24 cellular contexts compared by ENCODE assay signal in the genomic region with DNA sequence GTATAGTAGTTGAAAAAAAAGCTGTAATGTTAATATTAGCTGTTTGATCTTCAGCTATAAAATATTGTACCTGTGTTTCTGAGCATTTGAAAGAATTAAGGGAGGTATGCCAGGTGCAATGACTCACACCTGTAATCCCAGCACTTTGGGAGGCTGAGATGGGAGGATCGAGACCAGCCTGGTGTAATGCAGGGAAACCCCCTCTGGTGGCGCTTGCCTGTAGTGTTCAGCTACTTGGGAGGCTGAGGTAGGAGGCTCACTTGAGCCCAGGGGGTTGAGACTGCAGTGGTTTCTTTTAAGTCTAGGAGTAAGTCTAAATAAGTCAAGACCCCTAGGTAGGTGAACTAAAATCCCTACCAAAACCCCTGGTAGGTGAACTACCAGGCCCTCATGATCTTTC. TPM values are rescaled to one million over a fixed set of nuclear protein-coding genes. Genes with fewer than 3 reads are reported as not detected.
DNase-seq lines count a peak whose midpoint lies in the region; ATAC-seq and TF ChIP-seq lines count a peak whose summit lies in the region.
"Had no signal": no experiment of that assay in that cellular context is flagged by ENCODE, and none has a peak within 500 bp of the region (broad histone marks: within the 10 kb centered on the region; RNA-seq: fewer than 3 reads in every experiment).

No MANE protein-coding gene starts in this region.

- H3K9me3 ChIP-seq in A673 (ENCODE audit: low read depth, low read length, poor library complexity, severe bottlenecking) (peaks cover 10% of the 10 kb centered on the region), DND-41 (ENCODE audit: insufficient read depth, low read length, severe bottlenecking) (peaks cover 12% of the 10 kb centered on the region), OCI-LY7 (ENCODE audit: low read length) (peaks cover 12% of the 10 kb centered on the region; the same call in 1 of the 2 replicates)
- H3K9me3 ChIP-seq: BE2C, pancreas, SJSA1 had no signal

- peaks cover 87% of the 10 kb centered on the region for H3K36me3 ChIP-seq in A673 (ENCODE audit: insufficient read depth, low read length, poor library complexity, severe bottlenecking)
- peaks cover 98% of the 10 kb centered on the region for H3K36me3 ChIP-seq in DND-41 (ENCODE audit: insufficient read depth, low read length)
- peaks cover 100% of the 10 kb centered on the region for H3K36me3 ChIP-seq in OCI-LY7 (ENCODE audit: insufficient read depth, low read length)

- intact Hi-C loops in A673 (cut with micrococcal nuclease; ENCODE audit: unreplicated experiment) (no loop called here), OCI-LY7 (cut with micrococcal nuclease; ENCODE audit: unreplicated experiment) (no loop called here)

- no peaks in the 10 kb centered on the region for H3K9me2 ChIP-seq in OCI-LY7 (ENCODE audit: insufficient read depth, low read length)

- no peaks in the 10 kb centered on the region for H3K27me3 ChIP-seq in A673 (replicated peaks; ENCODE audit: insufficient read depth, low read depth, low read length, poor library complexity)
- H3K27me3 ChIP-seq in DND-41 (ENCODE audit: insufficient read depth, low read length, poor library complexity): no peaks in the 10 kb centered on the region
- H3K27me3 ChIP-seq: BE2C, hepatocyte, pancreas, SJSA1 had no signal

- POLR2A ChIA-PET in A673 (lab: Charles Lee; ENCODE audit: low non-redundant PET): no interaction called here
- POLR2A ChIA-PET in OCI-LY7 (lab: Charles Lee): interaction anchor here (0.6 to 1.5 kb wide), 2 partner anchors 37 to 52 kb away, joined by 3 to 6 read pairs; partner anchors contain the start of genes C11orf54 and TAF1D
- POLR2A ChIA-PET in HEK293T (lab: Yijun Ruan, JAX): no interaction called here

- H3K4me3 ChIP-seq in A673 (ENCODE audit: low read depth, low read length, poor library complexity, severe bottlenecking) (no peak overlapping the region), DND-41 (ENCODE audit: low read depth in 1 of 2, low read length in 2 of 2) (no peak overlapping the region), OCI-LY7 (ENCODE audit: low read depth, low read length, poor library complexity, severe bottlenecking) (no peak overlapping the region), epithelial cell of esophagus (ENCODE audit: low read length) (no peak overlapping the region)
- H3K4me3 ChIP-seq: hepatocyte, pancreas, SJSA1 had no signal

- no peak overlapping the region for H3K9ac ChIP-seq in DND-41 (ENCODE audit: low read depth, low read length)

- TF ChIP-seq CTCF in A673 (conservative IDR thresholded peaks at IDR 0.05; ENCODE audit: low read depth, low read length) (peak; percentile 34; the same call in 1 of the 2 replicates), DND-41 (IDR thresholded peaks at IDR 0.05; ENCODE audit: borderline replicate concordance, extremely low read depth, low read length, poor library complexity, severe bottlenecking) (peak; percentile 41), OCI-LY7 (conservative IDR thresholded peaks at IDR 0.05; ENCODE audit: low read length) (peak; percentile 36), epithelial cell of esophagus (IDR thresholded peaks at IDR 0.05; ENCODE audit: insufficient read depth, low read depth, low read length, missing control alignments) (peak; percentile 20)

- H2AFZ ChIP-seq in DND-41 (ENCODE audit: low read depth, low read length): no peak overlapping the region
- no peak overlapping the region for H2AFZ ChIP-seq in OCI-LY7 (ENCODE audit: low read length)
- H2AFZ ChIP-seq: hepatocyte had no signal

- BruUV-seq in A673 (replicated peaks; lab: Mats Ljungman, UMichigan): no TSS peak
- no TSS peak for BruUV-seq in OCI-LY7 (replicated peaks; lab: Mats Ljungman, UMichigan)

- H3K4me1 ChIP-seq in A673 (ENCODE audit: insufficient read depth, low read length, poor library complexity, severe bottlenecking) (no peaks in the 10 kb centered on the region), DND-41 (ENCODE audit: insufficient read depth, low read length) (no peaks in the 10 kb centered on the region), OCI-LY7 (ENCODE audit: insufficient read depth, low read length, poor library complexity, severe bottlenecking) (no peaks in the 10 kb centered on the region)
- H3K4me1 ChIP-seq: BE2C, pancreas, SJSA1 had no signal

- peak; percentile 20 for DNase-seq in A673 (ENCODE audit: low spot score)
- peak; percentile 15 for DNase-seq in DND-41
- no peak for DNase-seq in OCI-LY7 (ENCODE audit: low spot score)
- DNase-seq in epithelial cell of esophagus (ENCODE audit: low read depth): no peak
- no peak for DNase-seq in HEK293T (ENCODE audit: extremely low spot score)
- DNase-seq in HPDE6-E6E7 (ENCODE audit: extremely low spot score): no peak
- DNase-seq in NCI-H146 treated with DMSO at 0.1 percent for 48 hours (lab: John Stamatoyannopoulos, UW; ENCODE audit: unreplicated experiment): no peak
- DNase-seq: activated CD8-positive, alpha-beta memory T cell treated with anti-CD3 and anti-CD28 coated beads, Interleukin-2, amount 50 U/mL, for 48 hours; activated effector memory CD4-positive, alpha-beta T cell treated with anti-CD3 and anti-CD28 coated beads, Interleukin-2, amount 50 U/mL, for 16 hours; amygdala; BE2C; cerebellar nuclear complex; GOT3; naive thymus-derived CD4-positive, alpha-beta T cell; NCI-H1092 treated with DMSO at 0.1 percent for 48 hours; NCI-H2107; NCI-H526 treated with DMSO at 0.1 percent for 48 hours; pancreas; stimulated activated CD4-positive, alpha-beta T cell treated with anti-CD3 and anti-CD28 coated beads, Interleukin-4, amount 100 ng/mL, for 4 hours; substantia nigra; T-helper 2 cell had no signal

- H3K27ac ChIP-seq in A673 (ENCODE audit: low read depth, low read length, poor library complexity, severe bottlenecking): no peak overlapping the region
- no peak overlapping the region for H3K27ac ChIP-seq in DND-41 (ENCODE audit: low read length)
- H3K27ac ChIP-seq in OCI-LY7 (ENCODE audit: low read depth, low read length, poor library complexity, severe bottlenecking): no peak overlapping the region
- H3K27ac ChIP-seq: hepatocyte, HL-60, pancreas, SJSA1 had no signal

- 0 out of 3 replicates have a peak, but pooled peaks have one; percentile 22 for ATAC-seq in DND-41 (ENCODE audit: insufficient read depth, low read depth)
- ATAC-seq: naive thymus-derived CD4-positive, alpha-beta T cell; pancreas had no signal

- H4K20me1 ChIP-seq in DND-41 (ENCODE audit: insufficient read depth, low read length) (no peaks in the 10 kb centered on the region), OCI-LY7 (ENCODE audit: insufficient read depth, low read length) (no peaks in the 10 kb centered on the region)

- H3K79me2 ChIP-seq in DND-41 (ENCODE audit: insufficient read depth, low read length) (peaks cover 29% of the 10 kb centered on the region), OCI-LY7 (ENCODE audit: insufficient read depth, low read depth, low read length) (no peaks in the 10 kb centered on the region)

- H3K4me2 ChIP-seq in DND-41 (ENCODE audit: insufficient read depth, low read length): no peak overlapping the region
- no peak overlapping the region for H3K4me2 ChIP-seq in OCI-LY7 (ENCODE audit: low read length)
- H3K4me2 ChIP-seq: hepatocyte had no signal

- CTCF ChIA-PET in A673 (lab: Charles Lee): no interaction called here
- CTCF ChIA-PET in OCI-LY7 (lab: Charles Lee; ENCODE audit: unreplicated experiment): no interaction called here
- CTCF ChIA-PET in HEK293T (lab: Yijun Ruan, JAX): interaction anchor here (0.7 kb wide), 1 partner anchor 468 kb away, joined by 3 read pairs; no protein-coding TSS in a partner anchor

TF ChIP-seq in HEK293T, 16 proteins besides CTCF, POLR2A, EP300 and RAD21:
- no peak for TF ChIP-seq ZNF384 (IDR thresholded peaks at IDR 0.05)
- no peak for TF ChIP-seq ELF4 (IDR thresholded peaks at IDR 0.05)
- no peak for TF ChIP-seq BHLHE40 (IDR thresholded peaks at IDR 0.05; ENCODE audit: borderline replicate concordance)
- TF ChIP-seq CTBP1 (IDR thresholded peaks at IDR 0.05; ENCODE audit: borderline replicate concordance): no peak
- TF ChIP-seq TARDBP (IDR thresholded peaks at IDR 0.05): no peak
- no peak for TF ChIP-seq SUZ12 (IDR thresholded peaks at IDR 0.05)
- no peak for TF ChIP-seq FOXA1 (IDR thresholded peaks at IDR 0.05)
- TF ChIP-seq ARNT (IDR thresholded peaks at IDR 0.05): no peak
- no peak for TF ChIP-seq FOXM1 (IDR thresholded peaks at IDR 0.05; ENCODE audit: borderline replicate concordance)
- TF ChIP-seq HDGF (IDR thresholded peaks at IDR 0.05; ENCODE audit: borderline replicate concordance): no peak
- no peak for TF ChIP-seq FOXK2 (IDR thresholded peaks at IDR 0.05)
- no peak for TF ChIP-seq L3MBTL2 (conservative IDR thresholded peaks at IDR 0.05)
- TF ChIP-seq LEF1 (IDR thresholded peaks at IDR 0.05; ENCODE audit: borderline replicate concordance): no peak
- TF ChIP-seq NFRKB (IDR thresholded peaks at IDR 0.05): no peak
- no peak for TF ChIP-seq SP1 (IDR thresholded peaks at IDR 0.05)
- no peak for TF ChIP-seq PKNOX1 (IDR thresholded peaks at IDR 0.05)

RNA-seq across cellular contexts. Expression of gene TAF1D, which starts 37.1 kb away (rescaled TPM):
- total RNA-seq in A673 (2021) (222 and 275 TPM in 2 replicates), OCI-LY7 (2022) (276 and 285 TPM in 2 replicates)
- total RNA-seq in OCI-LY7 (2014; rRNA removed; shearing (Covaris generic)): 201 and 206 TPM in 2 replicates

RNA-seq across cellular contexts. Expression of gene C11orf54, which starts 37.2 kb away (rescaled TPM):
- 24.3 and 26.2 TPM in 2 replicates for total RNA-seq in A673 (2021)
- total RNA-seq in OCI-LY7 (2014; rRNA removed; shearing (Covaris generic)): 25.8 and 29.5 TPM in 2 replicates
- 35.5 and 42.7 TPM in 2 replicates for total RNA-seq in OCI-LY7 (2022)

RNA-seq across cellular contexts. Expression of gene CEP295, which starts 42.8 kb away (rescaled TPM):
- total RNA-seq in A673 (2021) (34.5 and 37.3 TPM in 2 replicates), OCI-LY7 (2022) (34.8 and 38.0 TPM in 2 replicates)
- total RNA-seq in OCI-LY7 (2014; rRNA removed; shearing (Covaris generic)): 38.9 and 43.4 TPM in 2 replicates

Comparison
In these comparisons a context has a peak if more than half of its experiments do, and no peak if none do; other contexts are left out.
1. DNase-seq: peak in A673 (single experiment) and DND-41 (single experiment); none in OCI-LY7 (single experiment), epithelial cell of esophagus (single experiment), HEK293T (single experiment), HPDE6-E6E7 (single experiment) and NCI-H146 treated with DMSO at 0.1 percent for 48 hours (single experiment).
2. Peak in every context shown above with its lines, with median percentiles within 50 percentile points of each other: CTCF ChIP-seq.